22 cellular contexts compared by ENCODE assay signal in the genomic region with DNA sequence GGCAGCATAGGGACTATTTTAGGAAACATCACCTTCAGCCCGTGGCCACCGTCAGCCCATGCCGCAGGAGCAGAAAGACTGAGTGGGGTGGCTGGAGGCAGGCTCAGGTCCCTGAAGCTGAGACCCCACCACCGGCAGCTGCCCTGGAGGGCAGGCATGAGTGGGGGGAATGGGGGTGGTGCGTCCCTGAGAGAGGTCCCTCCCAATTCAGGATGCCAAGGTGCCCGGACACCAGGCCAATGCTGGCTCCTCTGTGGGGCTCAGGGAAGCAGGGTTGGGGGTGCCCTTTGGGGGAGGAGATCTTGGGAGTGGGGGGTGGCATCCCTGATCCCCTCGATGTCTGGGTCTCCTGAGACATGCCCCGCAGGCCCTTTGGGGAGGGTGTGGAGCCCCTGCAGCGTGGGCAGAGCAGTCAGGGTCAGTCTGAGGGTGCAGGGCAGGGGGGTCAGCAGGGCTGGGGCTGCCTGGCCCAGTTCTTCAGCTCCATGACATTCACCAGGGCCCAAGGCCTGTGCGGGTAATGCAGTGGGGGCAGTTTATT.
"Had no signal": no experiment of that assay in that cellular context is flagged by ENCODE, and none has a peak within 500 bp of the region (broad histone marks: within the 10 kb centered on the region; RNA-seq: fewer than 3 reads in every experiment).

No MANE protein-coding gene starts in this region.

- DNase-seq: activated CD4-positive, alpha-beta T cell treated with anti-CD3 and anti-CD28 coated beads for 1 hour; activated CD4-positive, alpha-beta T cell treated with anti-CD3 and anti-CD28 coated beads, Interleukin-2, amount 50 U/mL, for 4 hours; amygdala; body of pancreas; caudate nucleus; endodermal cell; foreskin keratinocyte; hypothalamus; islet precursor cell; mesenchymal stem cell; nucleus accumbens; stimulated activated CD4-positive, alpha-beta T cell treated with anti-CD3 and anti-CD28 coated beads, Interleukin-4, amount 100 ng/mL, for 4 hours; WERI-Rb-1 had no signal

- H3K4me1 ChIP-seq: foreskin keratinocyte, left lung had no signal

- H3K27ac Mint-ChIP-seq: activated naive CD8-positive, alpha-beta T cell treated with anti-CD3 and anti-CD28 coated beads, Interleukin-2, amount 10 ng/mL, durations not matched to agents 7 days and 5 days; endodermal cell; nephron; stimulated activated memory B cell treated with anti-CD40 and anti-IgM and Interleukin-4, amounts not matched to agents 10 μg/mL and 1 μg/mL and 100 μg/mL, for 72 hours had no signal

- H3K9me3 ChIP-seq: body of pancreas, left lung, thoracic aorta, upper lobe of left lung had no signal

- H3K27ac ChIP-seq: body of pancreas, dorsolateral prefrontal cortex, epithelial cell of prostate, foreskin keratinocyte, left lung, SK-N-MC, thoracic aorta, upper lobe of left lung, WERI-Rb-1 had no signal

- H3K9me3 Mint-ChIP-seq: activated naive CD8-positive, alpha-beta T cell treated with anti-CD3 and anti-CD28 coated beads, Interleukin-2, amount 10 ng/mL, durations not matched to agents 7 days and 5 days; stimulated activated memory B cell treated with anti-CD40 and anti-IgM and Interleukin-4, amounts not matched to agents 10 μg/mL and 1 μg/mL and 100 μg/mL, for 72 hours had no signal

- H3K36me3 Mint-ChIP-seq: activated naive CD8-positive, alpha-beta T cell treated with anti-CD3 and anti-CD28 coated beads, Interleukin-2, amount 10 ng/mL, durations not matched to agents 7 days and 5 days; stimulated activated memory B cell treated with anti-CD40 and anti-IgM and Interleukin-4, amounts not matched to agents 10 μg/mL and 1 μg/mL and 100 μg/mL, for 72 hours had no signal

- H3K27me3 Mint-ChIP-seq: activated naive CD8-positive, alpha-beta T cell treated with anti-CD3 and anti-CD28 coated beads, Interleukin-2, amount 10 ng/mL, durations not matched to agents 7 days and 5 days had no signal

- H3K4me3 ChIP-seq: body of pancreas, dorsolateral prefrontal cortex, left lung, SK-N-MC, thoracic aorta, upper lobe of left lung had no signal

- H3K4me3 Mint-ChIP-seq: activated naive CD8-positive, alpha-beta T cell treated with anti-CD3 and anti-CD28 coated beads, Interleukin-2, amount 10 ng/mL, durations not matched to agents 7 days and 5 days; endodermal cell; nephron; stimulated activated memory B cell treated with anti-CD40 and anti-IgM and Interleukin-4, amounts not matched to agents 10 μg/mL and 1 μg/mL and 100 μg/mL, for 72 hours had no signal

- H3K36me3 ChIP-seq: left lung, thoracic aorta, upper lobe of left lung, WERI-Rb-1 had no signal

- H3K4me1 Mint-ChIP-seq: endodermal cell, nephron had no signal

- ATAC-seq: body of pancreas, foreskin keratinocyte had no signal

- H3K27me3 ChIP-seq: foreskin keratinocyte, upper lobe of left lung had no signal
